ENCODE assay signal across 12 cellular contexts in genomic region chr2:197137234-197137633, GRCh38.
A peak's percentile ranks its signal among the peaks of the same experiment; 100 is the strongest.
DNase-seq lines count a peak whose midpoint lies in the region; ATAC-seq and TF ChIP-seq lines count a peak whose summit lies in the region.
"Had no signal": no experiment of that assay in that cellular context is flagged by ENCODE, and none has a peak within 500 bp of the region (broad histone marks: within the 10 kb centered on the region; RNA-seq: fewer than 3 reads in every experiment).

No MANE protein-coding gene starts in this region.

- no peaks in the 10 kb centered on the region for H3K27me3 Mint-ChIP-seq in activated T-cell treated with anti-CD3 and anti-CD28 coated beads, Interleukin-2, amount 50 U/mL, for 4 hours (ENCODE audit: low read depth)
- no peaks in the 10 kb centered on the region for H3K27me3 Mint-ChIP-seq in stimulated activated naive B cell treated with anti-CD40 and anti-IgM and Interleukin-4, amounts not matched to agents 10 μg/mL and 1 μg/mL and 100 μg/mL, for 72 hours

- peak overlapping the region; percentile 84 for H3K27ac Mint-ChIP-seq in stimulated activated naive B cell treated with anti-CD40 and anti-IgM and Interleukin-4, amounts not matched to agents 10 μg/mL and 1 μg/mL and 100 μg/mL, for 72 hours

- peak in 1 of 2 donors; percentile 45 for ATAC-seq in activated T-cell treated with anti-CD3 and anti-CD28 coated beads, Interleukin-2, amount 50 U/mL, for 4 hours
- ATAC-seq in SK-N-SH treated with all-trans-retinoic acid at 6 μM for 48 hours, result 0 out of 3 replicates have a peak, but pooled peaks have one; percentile 35
- ATAC-seq in stimulated activated naive B cell treated with anti-CD40 and anti-IgM and Interleukin-4, amounts not matched to agents 10 μg/mL and 1 μg/mL and 100 μg/mL, for 72 hours (replicated peaks), result no peak
- ATAC-seq in sciatic nerve, result no peak

- intact Hi-C loops in sciatic nerve (cut with DNase I), result no loop called here

- no peak for TF ChIP-seq CTCF in epithelial cell of esophagus (IDR thresholded peaks at IDR 0.05; ENCODE audit: insufficient read depth, low read depth, low read length, missing control alignments)

- H3K4me1 Mint-ChIP-seq in activated T-cell treated with anti-CD3 and anti-CD28 coated beads, Interleukin-2, amount 50 U/mL, for 4 hours (ENCODE audit: low read depth), result peaks cover 90% of the 10 kb centered on the region
- H3K4me1 Mint-ChIP-seq in stimulated activated naive B cell treated with anti-CD40 and anti-IgM and Interleukin-4, amounts not matched to agents 10 μg/mL and 1 μg/mL and 100 μg/mL, for 72 hours, result peaks cover 56 to 93% of the 10 kb centered on the region in 2 donors

- no peak for DNase-seq in activated T-cell treated with anti-CD3 and anti-CD28 coated beads, Interleukin-2, amount 50 U/mL, for 4 hours
- no peak for DNase-seq in activated T-cell treated with anti-CD3 and anti-CD28 coated beads, Interleukin-2, amount 50 U/mL, for 1 hour
- DNase-seq in epithelial cell of esophagus (ENCODE audit: low read depth) (peak; percentile 71), SHP77 (lab: John Stamatoyannopoulos, UW) (no peak), NCI-H2107 treated with DMSO at 0.1 percent for 48 hours (lab: John Stamatoyannopoulos, UW; ENCODE audit: unreplicated experiment) (no peak), sciatic nerve (ENCODE audit: low spot score) (no peak)
- no peak for DNase-seq in stimulated activated naive B cell treated with anti-CD40 and anti-IgM and Interleukin-4, amounts not matched to agents 10 μg/mL and 1 μg/mL and 100 μg/mL, for 72 hours
- DNase-seq: amygdala, C1 segment of cervical spinal cord, NCI-H2081 treated with DMSO at 0.1 percent for 48 hours had no signal

- no peak overlapping the region for H3K4me3 ChIP-seq in epithelial cell of esophagus (ENCODE audit: low read length)
- H3K4me3 ChIP-seq: SK-N-MC had no signal

- H3K4me3 Mint-ChIP-seq in activated T-cell treated with anti-CD3 and anti-CD28 coated beads, Interleukin-2, amount 50 U/mL, for 4 hours, result peak overlapping the region; percentile 31
- H3K4me3 Mint-ChIP-seq in stimulated activated naive B cell treated with anti-CD40 and anti-IgM and Interleukin-4, amounts not matched to agents 10 μg/mL and 1 μg/mL and 100 μg/mL, for 72 hours, result peak overlapping the region; percentile 4 to 9

- H3K36me3 Mint-ChIP-seq in activated T-cell treated with anti-CD3 and anti-CD28 coated beads, Interleukin-2, amount 50 U/mL, for 4 hours (ENCODE audit: insufficient read depth), result peaks cover 37% of the 10 kb centered on the region
- peaks cover 37 to 55% of the 10 kb centered on the region in 2 donors for H3K36me3 Mint-ChIP-seq in stimulated activated naive B cell treated with anti-CD40 and anti-IgM and Interleukin-4, amounts not matched to agents 10 μg/mL and 1 μg/mL and 100 μg/mL, for 72 hours

- no peaks in the 10 kb centered on the region for H3K9me3 Mint-ChIP-seq in activated T-cell treated with anti-CD3 and anti-CD28 coated beads, Interleukin-2, amount 50 U/mL, for 4 hours
- no peaks in the 10 kb centered on the region for H3K9me3 Mint-ChIP-seq in stimulated activated naive B cell treated with anti-CD40 and anti-IgM and Interleukin-4, amounts not matched to agents 10 μg/mL and 1 μg/mL and 100 μg/mL, for 72 hours

TF ChIP-seq in SK-N-SH treated with all-trans-retinoic acid at 6 μM for 48 hours, 23 proteins besides CTCF, POLR2A, EP300 and RAD21:
- no peak for TF ChIP-seq TSHZ2 (CRISPR knock-in tag; IDR thresholded peaks at IDR 0.05)
- TF ChIP-seq ZFP3 (CRISPR knock-in tag; IDR thresholded peaks at IDR 0.05), result no peak
- TF ChIP-seq SNAI2 (CRISPR knock-in tag; IDR thresholded peaks at IDR 0.05), result no peak
- no peak for TF ChIP-seq ESRRG (CRISPR knock-in tag; IDR thresholded peaks at IDR 0.05)
